1 cellular context compared by ENCODE assay signal in genomic region chr2:72273384-72273783, GRCh38.
TF ChIP-seq lines count a peak whose summit lies in the region.

No MANE protein-coding gene starts in this region.

TF ChIP-seq in A549, 52 proteins besides CTCF, POLR2A, EP300 and RAD21 (continued from another document):
- TF ChIP-seq MAZ (IDR thresholded peaks at IDR 0.05; ENCODE audit: borderline replicate concordance, low read depth, low read length) (no peak), CBX2 (IDR thresholded peaks at IDR 0.05; ENCODE audit: borderline replicate concordance, low read depth) (no peak), HOXA7 (CRISPR knock-in tag; IDR thresholded peaks at IDR 0.05) (no peak), RARB (CRISPR knock-in tag; IDR thresholded peaks at IDR 0.05) (no peak), ATOH8 (CRISPR knock-in tag; IDR thresholded peaks at IDR 0.05; ENCODE audit: low read depth) (no peak), NR3C1 (IDR thresholded peaks at IDR 0.05) (no peak), ZSCAN20 (CRISPR knock-in tag; IDR thresholded peaks at IDR 0.05) (no peak), MAFK (IDR thresholded peaks at IDR 0.05; ENCODE audit: partially characterized antibody) (peak; percentile 84), RNF2 (IDR thresholded peaks at IDR 0.05; ENCODE audit: borderline replicate concordance, low read depth) (no peak), FOXS1 (CRISPR knock-in tag; IDR thresholded peaks at IDR 0.05) (no peak), FOSB (CRISPR knock-in tag; IDR thresholded peaks at IDR 0.05) (no peak), GATA3 (IDR thresholded peaks at IDR 0.05; ENCODE audit: borderline replicate concordance) (peak; percentile 75), POLR2AphosphoS2 (conservative IDR thresholded peaks at IDR 0.05; ENCODE audit: low read length) (no peak), KDM1A (IDR thresholded peaks at IDR 0.05; ENCODE audit: low read depth) (no peak), ZFP36 (IDR thresholded peaks at IDR 0.05; ENCODE audit: borderline replicate concordance, partially characterized antibody) (no peak), EHMT2 (IDR thresholded peaks at IDR 0.05; ENCODE audit: low read depth) (no peak), JUN (IDR thresholded peaks at IDR 0.05) (peak; percentile 19 to 46; a peak in 1 of 5 replicates), FOSL2 (IDR thresholded peaks at IDR 0.05) (no peak), FOSL2 (CRISPR knock-in tag; IDR thresholded peaks at IDR 0.05) (no peak)
- TF ChIP-seq, protein P1, sequence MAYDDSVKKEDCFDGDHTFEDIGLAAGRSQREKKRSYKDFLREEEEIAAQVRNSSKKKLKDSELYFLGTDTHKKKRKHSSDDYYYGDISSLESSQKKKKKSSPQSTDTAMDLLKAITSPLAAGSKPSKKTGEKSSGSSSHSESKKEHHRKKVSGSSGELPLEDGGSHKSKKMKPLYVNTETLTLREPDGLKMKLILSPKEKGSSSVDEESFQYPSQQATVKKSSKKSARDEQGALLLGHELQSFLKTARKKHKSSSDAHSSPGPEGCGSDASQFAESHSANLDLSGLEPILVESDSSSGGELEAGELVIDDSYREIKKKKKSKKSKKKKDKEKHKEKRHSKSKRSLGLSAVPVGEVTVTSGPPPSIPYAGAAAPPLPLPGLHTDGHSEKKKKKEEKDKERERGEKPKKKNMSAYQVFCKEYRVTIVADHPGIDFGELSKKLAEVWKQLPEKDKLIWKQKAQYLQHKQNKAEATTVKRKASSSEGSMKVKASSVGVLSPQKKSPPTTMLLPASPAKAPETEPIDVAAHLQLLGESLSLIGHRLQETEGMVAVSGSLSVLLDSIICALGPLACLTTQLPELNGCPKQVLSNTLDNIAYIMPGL (CRISPR knock-in tag; IDR thresholded peaks at IDR 0.05; ENCODE audit: borderline replicate concordance), result no peak
- TF ChIP-seq, protein P2, sequence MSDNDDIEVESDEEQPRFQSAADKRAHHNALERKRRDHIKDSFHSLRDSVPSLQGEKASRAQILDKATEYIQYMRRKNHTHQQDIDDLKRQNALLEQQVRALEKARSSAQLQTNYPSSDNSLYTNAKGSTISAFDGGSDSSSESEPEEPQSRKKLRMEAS (IDR thresholded peaks at IDR 0.05), result 0 out of 2 replicates have a peak, but pooled peaks have one; percentile 26
- TF ChIP-seq, protein P3, sequence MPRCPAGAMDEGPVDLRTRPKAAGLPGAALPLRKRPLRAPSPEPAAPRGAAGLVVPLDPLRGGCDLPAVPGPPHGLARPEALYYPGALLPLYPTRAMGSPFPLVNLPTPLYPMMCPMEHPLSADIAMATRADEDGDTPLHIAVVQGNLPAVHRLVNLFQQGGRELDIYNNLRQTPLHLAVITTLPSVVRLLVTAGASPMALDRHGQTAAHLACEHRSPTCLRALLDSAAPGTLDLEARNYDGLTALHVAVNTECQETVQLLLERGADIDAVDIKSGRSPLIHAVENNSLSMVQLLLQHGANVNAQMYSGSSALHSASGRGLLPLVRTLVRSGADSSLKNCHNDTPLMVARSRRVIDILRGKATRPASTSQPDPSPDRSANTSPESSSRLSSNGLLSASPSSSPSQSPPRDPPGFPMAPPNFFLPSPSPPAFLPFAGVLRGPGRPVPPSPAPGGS (IDR thresholded peaks at IDR 0.05), result peak; percentile 49; the same call in 1 of the 3 replicates
